In the genomic region with DNA sequence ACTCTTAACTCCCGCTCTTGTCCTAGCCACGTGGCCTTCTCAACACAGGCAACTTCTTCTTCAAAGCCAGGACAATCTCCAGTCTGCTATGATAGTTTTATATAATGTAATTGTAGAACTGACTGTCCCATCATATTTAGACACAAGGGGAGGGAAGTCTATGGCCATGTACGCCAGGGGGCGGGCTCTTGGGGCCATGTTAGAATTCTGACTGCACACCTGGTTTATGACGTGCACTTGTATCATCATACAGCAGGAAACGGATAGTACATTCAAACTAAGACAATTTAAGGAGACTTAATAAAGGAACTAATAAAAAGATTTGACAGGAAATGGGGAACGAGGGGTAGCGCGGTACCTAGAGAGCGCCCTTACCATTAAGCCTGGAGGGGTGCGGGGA, we compare ENCODE assay signal across 25 cellular contexts. TPM values are rescaled to one million over a fixed set of nuclear protein-coding genes. Genes with fewer than 3 reads are reported as not detected.
"Had no signal": no experiment of that assay in that cellular context is flagged by ENCODE, and none has a peak within 500 bp of the region (broad histone marks: within the 10 kb centered on the region; RNA-seq: fewer than 3 reads in every experiment).

No MANE protein-coding gene starts in this region.

- H3K27ac ChIP-seq: adrenal gland, breast epithelium, colonic mucosa, SJCRH30 had no signal

- H3K27ac Mint-ChIP-seq: activated CD8-positive, alpha-beta T cell treated with anti-CD3 and anti-CD28 coated beads for 36 hours; activated naive CD8-positive, alpha-beta T cell treated with anti-CD3 and anti-CD28 coated beads, Interleukin-2, amount 10 ng/mL, durations not matched to agents 7 days and 5 days had no signal

- H3K36me3 ChIP-seq: adrenal gland, breast epithelium, colonic mucosa, SJCRH30 had no signal

- H3K9me3 ChIP-seq: adrenal gland, breast epithelium, colonic mucosa, SJCRH30, SK-N-SH had no signal

- DNase-seq: activated CD4-positive, alpha-beta T cell treated with anti-CD3 and anti-CD28 coated beads for 4 hours; activated CD8-positive, alpha-beta memory T cell treated with anti-CD3 and anti-CD28 coated beads, Interleukin-2, amount 50 U/mL, for 4 hours; activated CD8-positive, alpha-beta T cell treated with anti-CD3 and anti-CD28 coated beads for 36 hours; activated naive CD4-positive, alpha-beta T cell treated with anti-CD3 and anti-CD28 coated beads, Interleukin-2, amount 50 U/mL, for 16 hours; activated naive CD8-positive, alpha-beta T cell treated with anti-CD3 and anti-CD28 coated beads, Interleukin-2, amount 10 ng/mL, durations not matched to agents 7 days and 5 days; adrenal gland; anterior cingulate cortex; caudate nucleus; colonic mucosa; MM.1S; NCI-H1105; NCI-H1436; NCI-H1694 treated with DMSO at 0.1 percent for 48 hours; NCI-H2081; NCI-H446; NCI-H524; Right ventricle myocardium superior; SJCRH30; SK-N-SH; T-helper 1 cell had no signal

- H3K9ac ChIP-seq: SK-N-SH had no signal

- ATAC-seq: activated CD4-positive, CD25-positive, alpha-beta regulatory T cell treated with anti-CD3 and anti-CD28 coated beads, Interleukin-2, amount 50 U/mL, for 24 hours; activated CD8-positive, alpha-beta T cell treated with anti-CD3 and anti-CD28 coated beads for 36 hours had no signal

- H3K4me3 ChIP-seq: adrenal gland, breast epithelium, colonic mucosa, SJCRH30 had no signal

- H3K4me2 ChIP-seq: SK-N-SH had no signal

- H3K4me1 ChIP-seq: adrenal gland, breast epithelium, colonic mucosa, SJCRH30 had no signal

- H3K36me3 Mint-ChIP-seq: activated naive CD8-positive, alpha-beta T cell treated with anti-CD3 and anti-CD28 coated beads, Interleukin-2, amount 10 ng/mL, durations not matched to agents 7 days and 5 days had no signal

- H3K27me3 ChIP-seq: colonic mucosa had no signal

- H3K27me3 Mint-ChIP-seq: activated CD8-positive, alpha-beta T cell treated with anti-CD3 and anti-CD28 coated beads for 36 hours had no signal

- H3K9me3 Mint-ChIP-seq: activated CD8-positive, alpha-beta T cell treated with anti-CD3 and anti-CD28 coated beads for 36 hours; activated naive CD8-positive, alpha-beta T cell treated with anti-CD3 and anti-CD28 coated beads, Interleukin-2, amount 10 ng/mL, durations not matched to agents 7 days and 5 days had no signal

- H3K4me3 Mint-ChIP-seq: activated CD8-positive, alpha-beta T cell treated with anti-CD3 and anti-CD28 coated beads for 36 hours; activated naive CD8-positive, alpha-beta T cell treated with anti-CD3 and anti-CD28 coated beads, Interleukin-2, amount 10 ng/mL, durations not matched to agents 7 days and 5 days had no signal

RNA-seq across cellular contexts. Expression of a gene that starts 21.5 kb away (rescaled TPM):
- total RNA-seq: activated CD8-positive, alpha-beta T cell treated with anti-CD3 and anti-CD28 coated beads for 36 hours; activated naive CD8-positive, alpha-beta T cell treated with anti-CD3 and anti-CD28 coated beads, Interleukin-2, amount 10 ng/mL, durations not matched to agents 7 days and 5 days; adrenal gland; breast epithelium; cerebellum; colonic mucosa; Right ventricle myocardium superior; RPMI7951; SJCRH30; T-helper 2 cell treated with Interferon-gamma antibody and Interleukin-4, amounts not matched to agents 100 ng/mL and 5 ng/mL, for 36 hours had no signal
- polyA plus RNA-seq: adrenal gland, SK-N-SH had no signal
